In genomic region chr6:111353914-111354464, GRCh38 we compare ENCODE assay signal across 1 cellular context.
TF ChIP-seq lines count a peak whose summit lies in the region.

No MANE protein-coding gene starts in this region.

TF ChIP-seq in IMR-90, 13 proteins besides CTCF, POLR2A, EP300 and RAD21 (continued from another document):
- TF ChIP-seq CHD1 (IDR thresholded peaks at IDR 0.05; ENCODE audit: low read depth, low read length) = no peak
- TF ChIP-seq FOS (IDR thresholded peaks at IDR 0.05; ENCODE audit: low read depth, low read length) = no peak
- TF ChIP-seq MXI1 (IDR thresholded peaks at IDR 0.05; ENCODE audit: borderline replicate concordance, low read depth, low read length) = no peak
- no peak for TF ChIP-seq BHLHE40 (IDR thresholded peaks at IDR 0.05; ENCODE audit: low read depth, low read length)
- TF ChIP-seq USF2 (IDR thresholded peaks at IDR 0.05; ENCODE audit: low read depth, low read length) = no peak
- TF ChIP-seq MAFK (IDR thresholded peaks at IDR 0.05; ENCODE audit: low read depth, low read length) = no peak
TF ChIP-seq in IMR-90: peak in this region for 0.
